In genomic region chr4:35399912-35400311, GRCh38 we compare ENCODE assay signal across 16 cellular contexts.
A peak's percentile ranks its signal among the peaks of the same experiment; 100 is the strongest.
DNase-seq lines count a peak whose midpoint lies in the region; ATAC-seq and TF ChIP-seq lines count a peak whose summit lies in the region.
"Had no signal": no experiment of that assay in that cellular context is flagged by ENCODE, and none has a peak within 500 bp of the region (broad histone marks: within the 10 kb centered on the region; RNA-seq: fewer than 3 reads in every experiment).

No MANE protein-coding gene starts in this region.

- H3K4me1 ChIP-seq in NT2/D1 (ENCODE audit: insufficient read depth, insufficient read length) (no peaks in the 10 kb centered on the region), endodermal cell (ENCODE audit: control insufficient read depth, insufficient read depth, low read length) (no peaks in the 10 kb centered on the region), neural progenitor cell (no peaks in the 10 kb centered on the region)
- H3K4me1 ChIP-seq: A549, Caco-2 had no signal

- H2AFZ ChIP-seq in neural progenitor cell (replicated peaks) = no peak overlapping the region

- H3K79me2 ChIP-seq in neural progenitor cell (ENCODE audit: low read depth) = no peaks in the 10 kb centered on the region

- no peaks in the 10 kb centered on the region for H3K27me3 ChIP-seq in NT2/D1 (ENCODE audit: insufficient read depth, insufficient read length)
- H3K27me3 ChIP-seq in endodermal cell (ENCODE audit: control insufficient read depth, insufficient read depth, low read length, poor library complexity, severe bottlenecking) = no peaks in the 10 kb centered on the region
- H3K27me3 ChIP-seq in neural progenitor cell = no peaks in the 10 kb centered on the region

- H3K9me3 ChIP-seq in NT2/D1 (ENCODE audit: insufficient read depth, low read length) (no peaks in the 10 kb centered on the region), endodermal cell (ENCODE audit: control insufficient read depth, low read length) (no peaks in the 10 kb centered on the region), neural progenitor cell (ENCODE audit: low read depth) (no peaks in the 10 kb centered on the region)
- H3K9me3 ChIP-seq: A549, Caco-2 had no signal

- H3K4me2 ChIP-seq in neural progenitor cell = no peak overlapping the region
- H3K4me2 ChIP-seq: A549 had no signal

- H3K27ac Mint-ChIP-seq in endodermal cell (peak overlapping the region; percentile 20), neural progenitor cell (peak overlapping the region; percentile 9)
- H3K27ac Mint-ChIP-seq: CD14-positive monocyte; CD8-positive, alpha-beta memory T cell; HFFc6 had no signal

- H3K9me3 Mint-ChIP-seq in endodermal cell (no peaks in the 10 kb centered on the region), neural progenitor cell (peaks cover 3% of the 10 kb centered on the region)
- H3K9me3 Mint-ChIP-seq: CD14-positive monocyte had no signal

- H3K9ac ChIP-seq in NT2/D1 (ENCODE audit: insufficient read length, low read depth) (no peak overlapping the region), endodermal cell (ENCODE audit: extremely low read depth, low read length, poor library complexity, severe bottlenecking) (no peak overlapping the region), neural progenitor cell (no peak overlapping the region)

- DNase-seq in NT2/D1 (ENCODE audit: low read depth, low spot score) (peak; percentile 1), endodermal cell (peak; percentile 46), neural progenitor cell (ENCODE audit: low spot score) (no peak), NCI-H510A treated with DMSO at 0.1 percent for 48 hours (lab: John Stamatoyannopoulos, UW) (no peak), NCI-H226 (no peak), A172 (ENCODE audit: low spot score) (no peak)
- DNase-seq: Caco-2; CD8-positive, alpha-beta memory T cell; DMS53; GOT3; HCEC 1CT; HFFc6 had no signal

- no peak for ATAC-seq in GM18868 (IDR thresholded peaks at IDR 0.05; ENCODE audit: unreplicated experiment)
- ATAC-seq: A549 had no signal

- WGBS in endodermal cell (ENCODE audit: insufficient coverage in 1 of 2, insufficient read length in 1 of 2), 2 experiments = 88% methylated on average over 2 of the region's 2 CpGs; no CpG with 5 or more reads in 1 of the 2 experiments

- H3K4me1 Mint-ChIP-seq in endodermal cell = no peaks in the 10 kb centered on the region
- peaks cover 5% of the 10 kb centered on the region for H3K4me1 Mint-ChIP-seq in neural progenitor cell
- H3K4me1 Mint-ChIP-seq: CD14-positive monocyte; CD8-positive, alpha-beta memory T cell had no signal

- no peaks in the 10 kb centered on the region for H3F3A ChIP-seq in neural progenitor cell (ENCODE audit: low read depth)

- H3K4me3 Mint-ChIP-seq in endodermal cell (no peak overlapping the region), neural progenitor cell (no peak overlapping the region)
- H3K4me3 Mint-ChIP-seq: CD14-positive monocyte; CD8-positive, alpha-beta memory T cell; HFFc6 had no signal

- no peaks in the 10 kb centered on the region for H3K36me3 ChIP-seq in NT2/D1 (ENCODE audit: insufficient read depth, insufficient read length, low read length)
- no peaks in the 10 kb centered on the region for H3K36me3 ChIP-seq in endodermal cell (ENCODE audit: control insufficient read depth, insufficient read depth, low read length)
- no peaks in the 10 kb centered on the region for H3K36me3 ChIP-seq in neural progenitor cell

- TF ChIP-seq CTCF in endodermal cell (conservative IDR thresholded peaks at IDR 0.05) (no peak), neural progenitor cell (IDR thresholded peaks at IDR 0.05) (no peak)

- H3K27me3 Mint-ChIP-seq in endodermal cell (ENCODE audit: insufficient read depth) (no peaks in the 10 kb centered on the region), neural progenitor cell (ENCODE audit: insufficient read depth, low read depth) (no peaks in the 10 kb centered on the region)
- H3K27me3 Mint-ChIP-seq: CD8-positive, alpha-beta memory T cell had no signal

- no peak overlapping the region for H3K27ac ChIP-seq in endodermal cell (ENCODE audit: low read depth, low read length)
- no peak overlapping the region for H3K27ac ChIP-seq in neural progenitor cell
- H3K27ac ChIP-seq: A549, HL-60 had no signal

- no peak overlapping the region for H3K4me3 ChIP-seq in NT2/D1 (ENCODE audit: insufficient read length, low read depth)
- no peak overlapping the region for H3K4me3 ChIP-seq in endodermal cell (ENCODE audit: low read length)
- no peak overlapping the region for H3K4me3 ChIP-seq in neural progenitor cell
- H3K4me3 ChIP-seq: A549 had no signal

- H3K36me3 Mint-ChIP-seq in endodermal cell (ENCODE audit: low read depth) (no peaks in the 10 kb centered on the region), neural progenitor cell (no peaks in the 10 kb centered on the region)
- H3K36me3 Mint-ChIP-seq: CD14-positive monocyte; CD8-positive, alpha-beta memory T cell had no signal

- no peaks in the 10 kb centered on the region for H4K20me1 ChIP-seq in neural progenitor cell (ENCODE audit: low read depth)

Comparison
In these comparisons a context has a peak if more than half of its experiments do, and no peak if none do; other contexts are left out.
1. DNase-seq: peak in NT2/D1 (single experiment) and endodermal cell (single experiment); none in neural progenitor cell (single experiment), NCI-H510A treated with DMSO at 0.1 percent for 48 hours (single experiment), NCI-H226 (single experiment) and A172 (single experiment).